Comparison of ENCODE assay signal across 26 cellular contexts in the genomic region with DNA sequence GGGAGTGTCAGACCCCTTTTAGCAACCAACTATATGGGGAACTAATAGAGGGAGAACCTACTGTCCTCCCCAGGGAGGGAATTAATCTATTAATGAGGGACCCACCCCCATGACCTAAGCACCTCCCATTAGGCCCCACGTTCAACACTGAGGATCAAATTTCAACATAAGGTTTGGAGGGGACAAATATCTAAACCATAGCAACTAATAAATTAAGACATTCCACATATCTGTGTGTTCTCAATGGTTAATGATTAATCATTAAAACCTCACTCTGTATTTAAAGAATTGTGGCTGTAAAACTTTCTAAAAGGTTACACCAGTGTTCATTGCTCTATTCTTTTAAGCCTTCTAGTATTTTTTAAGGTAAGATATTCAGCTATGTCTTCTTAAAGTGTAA.
DNase-seq lines count a peak whose midpoint lies in the region; ATAC-seq, FAIRE-seq and TF ChIP-seq lines count a peak whose summit lies in the region.
"Had no signal": no experiment of that assay in that cellular context is flagged by ENCODE, and none has a peak within 500 bp of the region (broad histone marks: within the 10 kb centered on the region; RNA-seq: fewer than 3 reads in every experiment).

No MANE protein-coding gene starts in this region.

- H4K8ac ChIP-seq in H1 (ENCODE audit: extremely low read depth, insufficient read depth, low read length), result no peak overlapping the region

- no peaks in the 10 kb centered on the region for H3K79me2 ChIP-seq in H1 (ENCODE audit: control insufficient read depth in 1 of 2, insufficient read depth in 2 of 2, low read length in 2 of 2)
- H3K79me2 ChIP-seq in HepG2 (ENCODE audit: insufficient read depth, low read length), result no peaks in the 10 kb centered on the region
- H3K79me2 ChIP-seq: parathyroid adenoma had no signal

- no peak for TF ChIP-seq POLR2A in H1 (IDR thresholded peaks at IDR 0.05; ENCODE audit: control extremely low read depth in 1 of 2, low read depth in 2 of 2, low read length in 2 of 2)
- no peak for TF ChIP-seq POLR2A in HepG2 (IDR thresholded peaks at IDR 0.05; ENCODE audit: insufficient read depth in 1 of 2, low read depth in 2 of 2, low read length in 2 of 2)

- no peak overlapping the region for H3K4ac ChIP-seq in H1 (replicated peaks; ENCODE audit: insufficient read length, low read depth, low read length)

- H2BK5ac ChIP-seq in H1 (ENCODE audit: low read depth, low read length), result no peak overlapping the region

- no peak overlapping the region for H3K4me3 ChIP-seq in H1 (ENCODE audit: extremely low read depth in 1 of 4, insufficient read depth in 2 of 4, low read depth in 3 of 4, low read length in 4 of 4)
- H3K4me3 ChIP-seq in HepG2 (replicated peaks in 1 of 3; ENCODE audit: insufficient read depth in 1 of 3, low read depth in 2 of 3, low read length in 3 of 3), result no peak overlapping the region
- H3K4me3 ChIP-seq: adrenal gland, dorsolateral prefrontal cortex, esophagus squamous epithelium, right atrium auricular region had no signal

- H3K27me3 ChIP-seq in H1 (replicated peaks in 1 of 4; ENCODE audit: control insufficient read depth in 3 of 4, extremely low read depth in 1 of 4, insufficient read depth in 3 of 4, low read length in 3 of 4) (no peaks in the 10 kb centered on the region), HepG2 (ENCODE audit: control insufficient read depth in 1 of 2, insufficient read depth in 2 of 2, low read length in 2 of 2) (peaks cover 0 to 12% of the 10 kb centered on the region in 2 experiments; a peak in 3 of 5 replicates)
- H3K27me3 ChIP-seq: adrenal gland, dorsolateral prefrontal cortex, foreskin keratinocyte, right atrium auricular region had no signal

- H3K23ac ChIP-seq in H1 (ENCODE audit: insufficient read length), result no peak overlapping the region

- H3K36me3 ChIP-seq in H1 (ENCODE audit: control insufficient read depth in 2 of 4, insufficient read depth in 4 of 4, low read length in 3 of 4) (no peaks in the 10 kb centered on the region), HepG2 (replicated peaks in 1 of 2; ENCODE audit: control insufficient read depth in 1 of 2, insufficient read depth in 2 of 2, low read length in 2 of 2) (no peaks in the 10 kb centered on the region)
- H3K36me3 ChIP-seq: adrenal gland, esophagus squamous epithelium, right atrium auricular region had no signal

- H3K23me2 ChIP-seq in H1 (ENCODE audit: low read depth, low read length), result no peaks in the 10 kb centered on the region

- H4K91ac ChIP-seq in H1 (replicated peaks; ENCODE audit: insufficient read length, low read length), result no peak overlapping the region

- H3K36me3 Mint-ChIP-seq in type B pancreatic cell, result no peaks in the 10 kb centered on the region

- peak overlapping the region; percentile 10 for H3K4me3 Mint-ChIP-seq in type B pancreatic cell
- H3K4me3 Mint-ChIP-seq: activated CD4-positive, alpha-beta memory T cell treated with anti-CD3 and anti-CD28 coated beads, Interleukin-2, amount 10 ng/mL, durations not matched to agents 7 days and 5 days; HFFc6; neural crest cell; stimulated activated naive CD8-positive, alpha-beta T cell treated with anti-CD3 and anti-CD28 coated beads, Interleukin-15, amount 100 ng/mL, for 72 hours; T-helper 2 cell treated with Interferon-gamma antibody and Interleukin-4, amounts not matched to agents 5 μg/mL and 100 μg/mL, for 36 hours had no signal

- intact Hi-C loops in HepG2 (cut with micrococcal nuclease; ENCODE audit: unreplicated experiment), result no loop called here

- no peak for TF ChIP-seq EP300 in H1 (IDR thresholded peaks at IDR 0.05; ENCODE audit: borderline replicate concordance in 1 of 2, low read depth in 2 of 2, low read length in 2 of 2)
- no peak for TF ChIP-seq EP300 in HepG2 (IDR thresholded peaks at IDR 0.05; ENCODE audit: low read depth in 2 of 2, low read length in 2 of 2)
- no peak for TF ChIP-seq EP300 in HepG2 (CRISPR knock-in tag; IDR thresholded peaks at IDR 0.05; ENCODE audit: borderline replicate concordance)

- no peak overlapping the region for H3K56ac ChIP-seq in H1 (replicated peaks; ENCODE audit: insufficient read length, low read depth, low read length)

- no peaks in the 10 kb centered on the region for H3K9me3 ChIP-seq in H1 (ENCODE audit: insufficient read depth in 2 of 2, low read depth in 1 of 2, low read length in 1 of 2)
- no peaks in the 10 kb centered on the region for H3K9me3 ChIP-seq in HepG2 (ENCODE audit: low read length)
- H3K9me3 ChIP-seq: adrenal gland, esophagus squamous epithelium, right atrium auricular region had no signal

- no peaks in the 10 kb centered on the region for H3K9me3 Mint-ChIP-seq in type B pancreatic cell
- H3K9me3 Mint-ChIP-seq: activated CD4-positive, alpha-beta memory T cell treated with anti-CD3 and anti-CD28 coated beads, Interleukin-2, amount 10 ng/mL, durations not matched to agents 7 days and 5 days; neural crest cell; stimulated activated naive CD8-positive, alpha-beta T cell treated with anti-CD3 and anti-CD28 coated beads, Interleukin-15, amount 100 ng/mL, for 72 hours; T-helper 2 cell treated with Interferon-gamma antibody and Interleukin-4, amounts not matched to agents 5 μg/mL and 100 μg/mL, for 36 hours had no signal

- H3K27me3 Mint-ChIP-seq in type B pancreatic cell, result peaks cover 12% of the 10 kb centered on the region

- CTCF ChIA-PET in H1 (lab: Charles Lee; ENCODE audit: partially characterized antibody), result interaction anchor here (1.2 kb wide), 1 partner anchor 93 kb away, joined by 3 read pairs; no protein-coding TSS in a partner anchor
- CTCF ChIA-PET in HepG2 (lab: Yijun Ruan, JAX; ENCODE audit: low intra/inter-chr PET ratio, low total read pairs), result no interaction called here

- no peak overlapping the region for H3K4me2 ChIP-seq in H1 (ENCODE audit: insufficient read depth in 1 of 2, low read depth in 2 of 2, low read length in 2 of 2)
- H3K4me2 ChIP-seq in HepG2 (ENCODE audit: low read depth, low read length), result peak overlapping the region; percentile 15; the same call in 1 of the 2 replicates

- H3K9ac ChIP-seq in H1 (replicated peaks in 1 of 4; ENCODE audit: extremely low read depth in 1 of 4, low read depth in 3 of 4, low read length in 3 of 4) (no peak overlapping the region), HepG2 (ENCODE audit: insufficient read depth, low read depth, low read length) (no peak overlapping the region)
- H3K9ac ChIP-seq: parathyroid adenoma had no signal

- in situ Hi-C loops in HepG2 (cut with HindIII; ENCODE audit: extremely low pct_ligation_motif_present, low pct_unique_long_range_greater_than_20kb), result no loop called here

- no peak overlapping the region for H2BK15ac ChIP-seq in H1 (ENCODE audit: low read length)

- WGBS in H1 (ENCODE audit: extremely low coverage in 1 of 2, insufficient coverage in 1 of 2, insufficient read length in 1 of 2, insufficient replicate concordance in 2 of 2, low coverage in 1 of 2, low lambda C conversion rate in 2 of 2, missing lambda C conversion rate in 1 of 2), 2 experiments, result 28% methylated on average over 1 of the region's 1 CpG; no CpG with 5 or more reads in 1 of the 2 experiments
- 6% methylated on average over 1 of the region's 1 CpG for WGBS in HepG2 (ENCODE audit: low lambda C conversion rate)

- TF ChIP-seq CTCF in H1 (IDR thresholded peaks at IDR 0.05; ENCODE audit: control extremely low read depth in 1 of 3, insufficient read depth in 1 of 3, low read depth in 1 of 3, low read length in 3 of 3) (no peak), HepG2 (CRISPR knock-in tag; IDR thresholded peaks at IDR 0.05) (no peak), type B pancreatic cell (conservative IDR thresholded peaks at IDR 0.05) (no peak)

- H3K4me1 Mint-ChIP-seq in type B pancreatic cell (ENCODE audit: unreplicated experiment), result peaks cover 52% of the 10 kb centered on the region
- H3K4me1 Mint-ChIP-seq: activated CD4-positive, alpha-beta memory T cell treated with anti-CD3 and anti-CD28 coated beads, Interleukin-2, amount 10 ng/mL, durations not matched to agents 7 days and 5 days; stimulated activated naive CD8-positive, alpha-beta T cell treated with anti-CD3 and anti-CD28 coated beads, Interleukin-15, amount 100 ng/mL, for 72 hours had no signal

- H2BK120ac ChIP-seq in H1 (replicated peaks; ENCODE audit: low read depth, low read length), result no peak overlapping the region

- no peak overlapping the region for H3K14ac ChIP-seq in H1 (ENCODE audit: insufficient read length)

- BruUV-seq in HepG2 (replicated peaks; lab: Mats Ljungman, UMichigan), result no TSS peak

- H4K5ac ChIP-seq in H1 (ENCODE audit: insufficient read length, low read depth, low read length), result no peak overlapping the region

- DNase-seq in NCI-H526 (lab: John Stamatoyannopoulos, UW), result peak; percentile 27 to 28
- DNase-seq in H1 (ENCODE audit: low read depth in 1 of 2, low spot score in 2 of 2), result no peak
- peak; percentile 62 for DNase-seq in HepG2 (ENCODE audit: low spot score)
- no peak for DNase-seq in type B pancreatic cell (ENCODE audit: extremely low spot score, unreplicated experiment)
- DNase-seq in NCI-H1417 treated with DMSO at 0.1 percent for 48 hours (lab: John Stamatoyannopoulos, UW), result no peak
- no peak for DNase-seq in NCI-H510A treated with DMSO at 0.1 percent for 48 hours (lab: John Stamatoyannopoulos, UW)
- DNase-seq: activated CD4-positive, alpha-beta memory T cell treated with anti-CD3 and anti-CD28 coated beads, Interleukin-2, amount 10 ng/mL, durations not matched to agents 7 days and 5 days; activated CD4-positive, alpha-beta T cell treated with anti-CD3 and anti-CD28 coated beads for 1 hour; activated CD8-positive, alpha-beta memory T cell treated with anti-CD3 and anti-CD28 coated beads, Interleukin-2, amount 50 U/mL, for 4 hours; activated naive CD4-positive, alpha-beta T cell treated with Interleukin-2 at 50 U/mL for 16 hours; adrenal gland; C1 segment of cervical spinal cord; dorsolateral prefrontal cortex; esophagus squamous epithelium; foreskin keratinocyte; HFFc6; NCI-H1048; NCI-H1930; SIG-M5; stimulated activated naive CD8-positive, alpha-beta T cell treated with anti-CD3 and anti-CD28 coated beads, Interleukin-15, amount 100 ng/mL, for 72 hours had no signal

- ATAC-seq in HepG2 (no peak; the same call in 2 of the 3 replicates), HG03469 (IDR thresholded peaks at IDR 0.05; ENCODE audit: unreplicated experiment) (no peak)
- ATAC-seq: foreskin keratinocyte; stimulated activated naive CD8-positive, alpha-beta T cell treated with anti-CD3 and anti-CD28 coated beads, Interleukin-15, amount 100 ng/mL, for 72 hours had no signal

- H3K79me1 ChIP-seq in H1 (ENCODE audit: low read depth, low read length), result no peaks in the 10 kb centered on the region

- TF ChIP-seq RAD21 in H1 (IDR thresholded peaks at IDR 0.05 in 1 of 2, conservative IDR thresholded peaks at IDR 0.05 in 1 of 2; ENCODE audit: low read depth in 2 of 2, low read length in 2 of 2) (no peak), HepG2 (CRISPR knock-in tag; IDR thresholded peaks at IDR 0.05) (no peak)

- H2AFZ ChIP-seq in H1 (ENCODE audit: low read length) (no peak overlapping the region), HepG2 (ENCODE audit: low read length) (no peak overlapping the region)
- H2AFZ ChIP-seq: parathyroid adenoma had no signal

- no peak overlapping the region for H2BK20ac ChIP-seq in H1 (ENCODE audit: low read length)

- H2AK5ac ChIP-seq in H1 (ENCODE audit: low read depth, low read length), result no peak overlapping the region

- H3K27ac Mint-ChIP-seq in type B pancreatic cell, result no peak overlapping the region
- H3K27ac Mint-ChIP-seq: activated CD4-positive, alpha-beta memory T cell treated with anti-CD3 and anti-CD28 coated beads, Interleukin-2, amount 10 ng/mL, durations not matched to agents 7 days and 5 days; HFFc6; T-helper 2 cell treated with Interferon-gamma antibody and Interleukin-4, amounts not matched to agents 5 μg/mL and 100 μg/mL, for 36 hours had no signal

- POLR2A ChIA-PET in H1 (lab: Charles Lee; ENCODE audit: partially characterized antibody) (interaction anchor here (1.5 kb wide), 1 partner anchor 10 kb away, joined by 4 read pairs; no protein-coding TSS in a partner anchor), HepG2 (lab: Yijun Ruan, JAX) (interaction anchor here (1.0 kb wide), 1 partner anchor 159 kb away, joined by 3 read pairs; no protein-coding TSS in a partner anchor)

- H3K4me1 ChIP-seq in H1 (replicated peaks in 1 of 4; ENCODE audit: control insufficient read depth in 3 of 4, insufficient read depth in 4 of 4, low read length in 3 of 4), result peaks cover 0 to 3% (median under 1%) of the 10 kb centered on the region in 4 experiments; a peak in 3 of 7 replicates
- H3K4me1 ChIP-seq in HepG2 (ENCODE audit: insufficient read depth, low read length), result peaks cover 67% of the 10 kb centered on the region
- H3K4me1 ChIP-seq: foreskin keratinocyte had no signal

- H4K20me1 ChIP-seq in H1 (replicated peaks in 1 of 2; ENCODE audit: control insufficient read depth in 1 of 2, insufficient read depth in 2 of 2, low read length in 2 of 2), result no peaks in the 10 kb centered on the region
- H4K20me1 ChIP-seq in HepG2 (ENCODE audit: insufficient read depth, low read length), result no peaks in the 10 kb centered on the region

- 0 out of 2 replicates have a peak overlapping the region, but pooled peaks have one; percentile 40 for H3K18ac ChIP-seq in H1 (ENCODE audit: extremely low read depth, low read length)

- H3K27ac ChIP-seq in H1 (ENCODE audit: low read depth, low read length) (no peak overlapping the region), HepG2 (ENCODE audit: extremely low read length, insufficient read depth, low read length) (no peak overlapping the region)
- H3K27ac ChIP-seq: foreskin keratinocyte, parathyroid adenoma, right atrium auricular region had no signal

- H2BK12ac ChIP-seq in H1 (ENCODE audit: low read depth, low read length), result no peak overlapping the region

- FAIRE-seq in H1 (lab: Jason Lieb, UNC) (no peak), HepG2 (lab: Jason Lieb, UNC) (no peak)
- FAIRE-seq: endometrium had no signal

Comparison
In these comparisons a context has a peak if more than half of its experiments do, and no peak if none do; other contexts are left out.
1. DNase-seq: peak in NCI-H526 (2 of 2) and HepG2 (single experiment); none in H1 (0 of 2), type B pancreatic cell (single experiment), NCI-H1417 treated with DMSO at 0.1 percent for 48 hours (single experiment) and NCI-H510A treated with DMSO at 0.1 percent for 48 hours (single experiment).